23 cellular contexts compared by ENCODE assay signal in genomic region chr16:3754304-3754703, GRCh38. TPM values are rescaled to one million over a fixed set of nuclear protein-coding genes. Genes with fewer than 3 reads are reported as not detected.
DNase-seq lines count a peak whose midpoint lies in the region; ATAC-seq and TF ChIP-seq lines count a peak whose summit lies in the region.
"Had no signal": no experiment of that assay in that cellular context is flagged by ENCODE, and none has a peak within 500 bp of the region (broad histone marks: within the 10 kb centered on the region; RNA-seq: fewer than 3 reads in every experiment).

No MANE protein-coding gene starts in this region.

- peaks cover 9% of the 10 kb centered on the region for H4K20me1 ChIP-seq in PC-9 (ENCODE audit: insufficient read depth)

- peaks cover 86% of the 10 kb centered on the region for H3K36me3 Mint-ChIP-seq in CD8-positive, alpha-beta T cell

- H3K9me3 Mint-ChIP-seq in CD8-positive, alpha-beta T cell, result no peaks in the 10 kb centered on the region
- H3K9me3 Mint-ChIP-seq: activated naive CD8-positive, alpha-beta T cell treated with anti-CD3 and anti-CD28 coated beads for 36 hours; nephron progenitor cell had no signal

- no peak overlapping the region for H2AFZ ChIP-seq in PC-9
- H2AFZ ChIP-seq: hepatocyte had no signal

- peaks cover 10% of the 10 kb centered on the region for H3K4me1 Mint-ChIP-seq in CD8-positive, alpha-beta T cell (ENCODE audit: low read depth)

- no TSS peak for BruUV-seq in PC-9 (replicated peaks; lab: Mats Ljungman, UMichigan)

- H3K36me3 ChIP-seq in CD8-positive, alpha-beta T cell (ENCODE audit: insufficient read depth, low read length), result peaks cover 25% of the 10 kb centered on the region
- peaks cover 12% of the 10 kb centered on the region; the same call in 1 of the 2 replicates for H3K36me3 ChIP-seq in PC-9 (ENCODE audit: low read depth)

- no peak for ATAC-seq in CD8-positive, alpha-beta T cell
- ATAC-seq in SK-N-SH treated with all-trans-retinoic acid at 6 μM for 48 hours, result peak; percentile 87
- no peak for ATAC-seq in left colon
- ATAC-seq in left lobe of liver, result no peak

- 0 out of 2 replicates have a peak, but pooled peaks cover 8% of the 10 kb centered on the region for H3F3A ChIP-seq in PC-9 (ENCODE audit: insufficient read depth, low read depth)

- CTCF ChIA-PET in CD8-positive, alpha-beta T cell (lab: Charles Lee), result no interaction called here
- CTCF ChIA-PET in PC-9 (lab: Charles Lee) (no interaction called here), GM10248 (lab: Yijun Ruan, JAX) (no interaction called here)

- POLR2A ChIA-PET in CD8-positive, alpha-beta T cell (lab: Charles Lee), result no interaction called here
- POLR2A ChIA-PET in PC-9 (lab: Charles Lee; ENCODE audit: unreplicated experiment), result no interaction called here
- POLR2A ChIA-PET in GM10248 (lab: Yijun Ruan, JAX), result no interaction called here

- H3K4me3 ChIP-seq in CD8-positive, alpha-beta T cell (ENCODE audit: low read depth, low read length), result no peak overlapping the region
- no peak overlapping the region for H3K4me3 ChIP-seq in PC-9
- H3K4me3 ChIP-seq: esophagus squamous epithelium, hepatocyte, thyroid gland had no signal

- intact Hi-C loops in CD8-positive, alpha-beta T cell (cut with DNase I, micrococcal nuclease), result no loop called here
- intact Hi-C loops in left colon (cut with DNase I, micrococcal nuclease) (no loop called here), PC-9 (cut with micrococcal nuclease; ENCODE audit: unreplicated experiment) (no loop called here)

- H3K27me3 Mint-ChIP-seq in CD8-positive, alpha-beta T cell (ENCODE audit: low read depth), result no peaks in the 10 kb centered on the region
- H3K27me3 Mint-ChIP-seq: activated naive CD8-positive, alpha-beta T cell treated with anti-CD3 and anti-CD28 coated beads for 36 hours; progenitor cell of endocrine pancreas had no signal

- no peaks in the 10 kb centered on the region for H3K79me2 ChIP-seq in PC-9 (ENCODE audit: low read depth)

- H3K4me2 ChIP-seq in PC-9, result no peak overlapping the region
- H3K4me2 ChIP-seq: hepatocyte, KMS-11 had no signal

- no peak for DNase-seq in CD8-positive, alpha-beta T cell
- DNase-seq in fibroblast of gingiva (ENCODE audit: low read depth) (peak; percentile 34), renal cortical epithelial cell (ENCODE audit: low read depth) (peak; percentile 6), left colon (no peak), PC-9 (no peak), left lobe of liver (ENCODE audit: low spot score) (no peak), GM10248 (ENCODE audit: extremely low spot score) (no peak)
- DNase-seq: activated CD4-positive, alpha-beta T cell treated with anti-CD3 and anti-CD28 coated beads for 1 hour; activated naive CD8-positive, alpha-beta T cell treated with anti-CD3 and anti-CD28 coated beads for 36 hours; Caco-2; central memory CD4-positive, alpha-beta T cell; effector CD4-positive, alpha-beta T cell; esophagus squamous epithelium; islet precursor cell; NCI-H2029 treated with DMSO at 0.1 percent for 48 hours; nephron progenitor cell; RPMI8226; stimulated activated naive CD4-positive, alpha-beta T cell treated with Interleukin-2 at 50 U/mL for 16 hours; thyroid gland had no signal

- H3K4me3 Mint-ChIP-seq in CD8-positive, alpha-beta T cell, result no peak overlapping the region
- H3K4me3 Mint-ChIP-seq: activated naive CD8-positive, alpha-beta T cell treated with anti-CD3 and anti-CD28 coated beads for 36 hours; nephron progenitor cell had no signal

- no peaks in the 10 kb centered on the region for H3K4me1 ChIP-seq in CD8-positive, alpha-beta T cell (ENCODE audit: insufficient read depth, low read length)
- no peaks in the 10 kb centered on the region for H3K4me1 ChIP-seq in PC-9 (replicated peaks; ENCODE audit: insufficient read depth)
- H3K4me1 ChIP-seq: Caco-2, thyroid gland had no signal

- H3K9me3 ChIP-seq in CD8-positive, alpha-beta T cell (ENCODE audit: low read length), result no peaks in the 10 kb centered on the region
- no peaks in the 10 kb centered on the region for H3K9me3 ChIP-seq in PC-9 (ENCODE audit: insufficient read depth, low read depth)
- H3K9me3 ChIP-seq: Caco-2, esophagus squamous epithelium, thyroid gland had no signal

- peak overlapping the region; percentile 30 for H3K27ac Mint-ChIP-seq in CD8-positive, alpha-beta T cell
- H3K27ac Mint-ChIP-seq: activated naive CD8-positive, alpha-beta T cell treated with anti-CD3 and anti-CD28 coated beads for 36 hours; nephron progenitor cell had no signal

- no peaks in the 10 kb centered on the region for H3K27me3 ChIP-seq in CD8-positive, alpha-beta T cell (ENCODE audit: insufficient read depth, low read length)
- no peaks in the 10 kb centered on the region for H3K27me3 ChIP-seq in PC-9 (ENCODE audit: insufficient read depth, low read depth)
- H3K27me3 ChIP-seq: esophagus squamous epithelium, hepatocyte, thyroid gland had no signal

- no peak for TF ChIP-seq CTCF in CD8-positive, alpha-beta T cell (IDR thresholded peaks at IDR 0.05)
- no peak for TF ChIP-seq CTCF in PC-9 (conservative IDR thresholded peaks at IDR 0.05)
- no peak for TF ChIP-seq CTCF in GM10248 (IDR thresholded peaks at IDR 0.05; ENCODE audit: control extremely low read depth, extremely low read depth, low read depth, missing control alignments)

- no peaks in the 10 kb centered on the region for H3K9me2 ChIP-seq in PC-9 (ENCODE audit: insufficient read depth)

- no peak overlapping the region for H3K27ac ChIP-seq in CD8-positive, alpha-beta T cell (ENCODE audit: low read depth, low read length)
- H3K27ac ChIP-seq in PC-9, result no peak overlapping the region
- H3K27ac ChIP-seq: esophagus squamous epithelium, hepatocyte, KMS-11, thyroid gland had no signal

TF ChIP-seq in SK-N-SH treated with all-trans-retinoic acid at 6 μM for 48 hours, 23 proteins besides CTCF, POLR2A, EP300 and RAD21 (continues in another document):
- TF ChIP-seq CSDC2 (CRISPR knock-in tag; IDR thresholded peaks at IDR 0.05) (no peak), ZNF565 (CRISPR knock-in tag; conservative IDR thresholded peaks at IDR 0.05; ENCODE audit: low read depth) (no peak), PATZ1 (CRISPR knock-in tag; IDR thresholded peaks at IDR 0.05; ENCODE audit: borderline replicate concordance) (no peak), ZC3H10 (CRISPR knock-in tag; IDR thresholded peaks at IDR 0.05) (no peak), GLIS3 (CRISPR knock-in tag; IDR thresholded peaks at IDR 0.05) (no peak), ARNTL (CRISPR knock-in tag; IDR thresholded peaks at IDR 0.05; ENCODE audit: borderline replicate concordance, low read depth) (no peak), TCF4 (CRISPR knock-in tag; IDR thresholded peaks at IDR 0.05; ENCODE audit: borderline replicate concordance) (no peak), CSRNP3 (CRISPR knock-in tag; IDR thresholded peaks at IDR 0.05) (no peak)
- TF ChIP-seq, protein P1, sequence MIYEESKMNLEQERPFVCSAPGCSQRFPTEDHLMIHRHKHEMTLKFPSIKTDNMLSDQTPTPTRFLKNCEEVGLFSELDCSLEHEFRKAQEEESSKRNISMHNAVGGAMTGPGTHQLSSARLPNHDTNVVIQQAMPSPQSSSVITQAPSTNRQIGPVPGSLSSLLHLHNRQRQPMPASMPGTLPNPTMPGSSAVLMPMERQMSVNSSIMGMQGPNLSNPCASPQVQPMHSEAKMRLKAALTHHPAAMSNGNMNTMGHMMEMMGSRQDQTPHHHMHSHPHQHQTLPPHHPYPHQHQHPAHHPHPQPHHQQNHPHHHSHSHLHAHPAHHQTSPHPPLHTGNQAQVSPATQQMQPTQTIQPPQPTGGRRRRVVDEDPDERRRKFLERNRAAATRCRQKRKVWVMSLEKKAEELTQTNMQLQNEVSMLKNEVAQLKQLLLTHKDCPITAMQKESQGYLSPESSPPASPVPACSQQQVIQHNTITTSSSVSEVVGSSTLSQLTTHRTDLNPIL (CRISPR knock-in tag; IDR thresholded peaks at IDR 0.05; ENCODE audit: low read depth), result no peak

RNA-seq across cellular contexts. Expression of gene TRAP1, which starts 37.0 kb away (rescaled TPM):
- 10 to 100 TPM; 48.3 to 57.4 TPM for total RNA-seq in CD8-positive, alpha-beta T cell
- total RNA-seq in renal cortical epithelial cell, result 54.2 and 57.1 TPM in 2 replicates
- 10 to 100 TPM; 71.2 to 98.5 TPM for total RNA-seq in left colon
- 204 and 258 TPM in 2 replicates for total RNA-seq in PC-9 (2021)
- 154 TPM for total RNA-seq in left lobe of liver

Comparison
In these comparisons a context has a peak if more than half of its experiments do, and no peak if none do; other contexts are left out.
1. DNase-seq: peak in fibroblast of gingiva (single experiment) and renal cortical epithelial cell (single experiment); none in CD8-positive, alpha-beta T cell (0 of 7), left colon (0 of 2), PC-9 (0 of 2), left lobe of liver (single experiment) and GM10248 (single experiment).